In genomic region chr22:27804016-27804415, GRCh38 we compare ENCODE assay signal across 15 cellular contexts.
"Had no signal": no experiment of that assay in that cellular context is flagged by ENCODE, and none has a peak within 500 bp of the region (broad histone marks: within the 10 kb centered on the region; RNA-seq: fewer than 3 reads in every experiment).

No MANE protein-coding gene starts in this region.

- DNase-seq: activated CD4-positive, CD25-positive, alpha-beta regulatory T cell; cerebellar nuclear complex; cortex of kidney; spleen had no signal

- H3K4me3 ChIP-seq: breast epithelium, heart right ventricle, spleen, tibial artery, vagina had no signal

- H3K36me3 ChIP-seq: breast epithelium, heart right ventricle, spleen, tibial artery, vagina had no signal

- H3K27ac ChIP-seq: breast epithelium, spleen, vagina had no signal

- H3K27me3 ChIP-seq: tibial artery, vagina had no signal

- H3K9me3 ChIP-seq: breast epithelium, heart right ventricle, spleen, tibial artery, vagina had no signal

- H3K9me3 Mint-ChIP-seq: activated CD4-positive, alpha-beta memory T cell treated with anti-CD3 and anti-CD28 coated beads, Interleukin-2, amount 10 ng/mL, durations not matched to agents 7 days and 5 days; activated T-cell treated with anti-CD3 and anti-CD28 coated beads, Interleukin-2, amount 50 U/mL, for 24 hours; activated T-helper 2 cell treated with anti-CD3 and anti-CD28 coated beads, Interferon-gamma antibody, Interleukin-2, Interleukin-4, amounts not matched to agents 10 μg/mL and 5 μg/mL and 100 μg/mL, durations not matched to agents 14 hours and 24 hours and 36 hours; immature natural killer cell; memory B cell; naive thymus-derived CD8-positive, alpha-beta T cell; stimulated activated naive B cell treated with anti-CD40 and anti-IgM and Interleukin-4, amounts not matched to agents 10 μg/mL and 1 μg/mL and 100 μg/mL, for 72 hours had no signal

- H3K27ac Mint-ChIP-seq: activated CD4-positive, alpha-beta memory T cell treated with anti-CD3 and anti-CD28 coated beads, Interleukin-2, amount 10 ng/mL, durations not matched to agents 7 days and 5 days; activated T-cell treated with anti-CD3 and anti-CD28 coated beads, Interleukin-2, amount 50 U/mL, for 24 hours; activated T-helper 2 cell treated with anti-CD3 and anti-CD28 coated beads, Interferon-gamma antibody, Interleukin-2, Interleukin-4, amounts not matched to agents 10 μg/mL and 5 μg/mL and 100 μg/mL, durations not matched to agents 14 hours and 24 hours and 36 hours; immature natural killer cell; memory B cell; stimulated activated naive B cell treated with anti-CD40 and anti-IgM and Interleukin-4, amounts not matched to agents 10 μg/mL and 1 μg/mL and 100 μg/mL, for 72 hours had no signal

- H3K36me3 Mint-ChIP-seq: memory B cell; naive thymus-derived CD8-positive, alpha-beta T cell had no signal

- H3K4me3 Mint-ChIP-seq: activated CD4-positive, alpha-beta memory T cell treated with anti-CD3 and anti-CD28 coated beads, Interleukin-2, amount 10 ng/mL, durations not matched to agents 7 days and 5 days; activated T-cell treated with anti-CD3 and anti-CD28 coated beads, Interleukin-2, amount 50 U/mL, for 24 hours; memory B cell; stimulated activated naive B cell treated with anti-CD40 and anti-IgM and Interleukin-4, amounts not matched to agents 10 μg/mL and 1 μg/mL and 100 μg/mL, for 72 hours had no signal
